ENCODE assay signal across 8 cellular contexts in genomic region chr12:119989619-119990381, GRCh38. TPM values are rescaled to one million over a fixed set of nuclear protein-coding genes. Genes with fewer than 3 reads are reported as not detected.
DNase-seq lines count a peak whose midpoint lies in the region; ATAC-seq and TF ChIP-seq lines count a peak whose summit lies in the region.

No MANE protein-coding gene starts in this region.

- H3K27ac ChIP-seq in C4-2B (peak overlapping the region; percentile 58), uterus (no peak overlapping the region)

- H3K36me3 Mint-ChIP-seq in T-cell = peaks cover 23% of the 10 kb centered on the region

- peak overlapping the region; percentile 82 to 88 (median 84) for H3K4me3 Mint-ChIP-seq in T-cell

- no peaks in the 10 kb centered on the region for H3K27me3 Mint-ChIP-seq in T-cell

- no peaks in the 10 kb centered on the region for H3K9me3 Mint-ChIP-seq in T-cell

- no peaks in the 10 kb centered on the region for H3K9me3 ChIP-seq in uterus

- DNase-seq in T-cell = peak; percentile 27 to 75 (median 54)
- DNase-seq in amniotic stem cell (lab: John Stamatoyannopoulos, UW) = peak; percentile 8
- peak; percentile 89 for DNase-seq in left cardiac atrium
- peak; percentile 94 for DNase-seq in posterior vena cava (ENCODE audit: low spot score)
- peak; percentile 41 to 53 for DNase-seq in uterus

- H3K27me3 ChIP-seq in uterus = peaks cover 0 to 3% of the 10 kb centered on the region in 2 donors

- TF ChIP-seq CTCF in C4-2B (conservative IDR thresholded peaks at IDR 0.05) (no peak), uterus (IDR thresholded peaks at IDR 0.05) (no peak)

- H3K4me3 ChIP-seq in uterus = peak overlapping the region; percentile 10 to 38

- peak overlapping the region in 1 of 2 donors; percentile 49 for H3K27ac Mint-ChIP-seq in T-cell

- CTCF ChIA-PET in T-cell (lab: Charles Lee) = interaction anchor here in 1 of 2 donors (0.7 to 3.1 kb wide), 6 partner anchors 9 to 97 kb away, joined by 3 to 22 read pairs (median 6); no protein-coding TSS in a partner anchor

- ATAC-seq in GM19351 (IDR thresholded peaks at IDR 0.05; ENCODE audit: unreplicated experiment) = peak; percentile 30
- peak; percentile 24 for ATAC-seq in HG03565 (IDR thresholded peaks at IDR 0.05; ENCODE audit: unreplicated experiment)
- ATAC-seq in T-cell (replicated peaks in 1 of 4) = peak; percentile 3 to 10 (median 6)
- ATAC-seq in left cardiac atrium = peak; percentile 75 to 83

- intact Hi-C loops in left cardiac atrium (cut with DNase I) (no loop called here), posterior vena cava (cut with DNase I) (no loop called here), uterus (cut with DNase I; ENCODE audit: low total_unique reads) (no loop called here)

- H3K4me1 Mint-ChIP-seq in T-cell = peaks cover 34 to 47% (median 45%) of the 10 kb centered on the region in 3 donors

- POLR2A ChIA-PET in T-cell (lab: Charles Lee) = interaction anchor here (0.5 to 4.4 kb wide), 18 partner anchors 10 to 1849 kb away, joined by 4 to 63 read pairs (median 6); partner anchors contain the start of gene RPLP0 (in 1 of the 2)

- H3K36me3 ChIP-seq in uterus = no peaks in the 10 kb centered on the region

- TF ChIP-seq POLR2A in uterus (IDR thresholded peaks at IDR 0.05) = no peak

- H3K4me1 ChIP-seq in uterus = peaks cover 0 to 14% of the 10 kb centered on the region in 2 donors

RNA-seq across cellular contexts. Expression of gene BICDL1, which starts 0.8 kb away (rescaled TPM):
- 100 to 1,000 TPM; 134 to 176 (median 158) TPM for total RNA-seq in T-cell
- 10 to 100 TPM; 12.6 to 13.4 TPM for total RNA-seq in left cardiac atrium
- under 1 TPM; 0.51 to 0.57 TPM for total RNA-seq in posterior vena cava
- 1 to 10 TPM in 2 of 4 donors, not detected in 2; 1.8 to 2.2 TPM for total RNA-seq in uterus

Comparison
In these comparisons a context has a peak if more than half of its experiments do, and no peak if none do; other contexts are left out.
1. ATAC-seq: peak in every context shown above with its lines; median percentile 79 in left cardiac atrium; 30 in GM19351; 24 in HG03565; 6 in T-cell.
2. DNase-seq: peak in every context shown above with its lines; median percentile 94 in posterior vena cava; 89 in left cardiac atrium; 54 in T-cell; 47 in uterus; 8 in amniotic stem cell.
3. RNA of gene BICDL1, which starts 0.8 kb away (total RNA-seq): 134 to 176 TPM in T-cell; 12.6 to 13.4 TPM in left cardiac atrium, 1.8 to 2.2 TPM in uterus and 0.51 to 0.57 TPM in posterior vena cava; every median in the first group is over 4 times any median in the second.